37 cellular contexts compared by ENCODE assay signal in genomic region chr18:53509886-53510285, GRCh38.
"Had no signal": no experiment of that assay in that cellular context is flagged by ENCODE, and none has a peak within 500 bp of the region (broad histone marks: within the 10 kb centered on the region; RNA-seq: fewer than 3 reads in every experiment).

No MANE protein-coding gene starts in this region.

- DNase-seq: activated B cell treated with CpG ODN at 0.5 μM for 24 hours; activated CD4-positive, alpha-beta memory T cell treated with anti-CD3 and anti-CD28 coated beads for 36 hours; activated CD4-positive, alpha-beta T cell treated with anti-CD3 and anti-CD28 coated beads for 4 hours; activated CD4-positive, alpha-beta T cell treated with anti-CD3 and anti-CD28 coated beads, Interleukin-2, amount 50 U/mL, for 1 hour; activated CD4-positive, CD25-positive, alpha-beta regulatory T cell treated with anti-CD3 and anti-CD28 coated beads, Interleukin-2, amount 50 U/mL, for 72 hours; activated CD8-positive, alpha-beta memory T cell treated with anti-CD3 and anti-CD28 coated beads, Interleukin-2, amount 50 U/mL, for 4 hours; activated gamma-delta T cell treated with Interleukin-2 at 50 U/mL for 16 hours; activated naive CD4-positive, alpha-beta T cell treated with anti-CD3 and anti-CD28 coated beads for 36 hours; activated T-cell treated with anti-CD3 and anti-CD28 coated beads for 4 hours; activated T-cell treated with anti-CD3 and anti-CD28 coated beads, Interleukin-2, amount 50 U/mL, for 4 hours; adrenal gland; body of pancreas; caudate nucleus; cerebellar nuclear complex; Kasumi-1; MG63; NCI-H1048; NCI-H146; NCI-H187; NCI-H2029 treated with DMSO at 0.1 percent for 48 hours; NCI-H2107; NCI-H2171; NCI-H2227 treated with DMSO at 0.1 percent for 48 hours; NCI-H446; NCI-H524 treated with DMSO at 0.1 percent for 48 hours; NK-92 treated with Interleukin-12 subunit alpha and Interleukin-12 subunit beta, amount 100 ng/mL, for 24 hours; PC-3; Peyer's patch; RPMI8226; SIG-M5; T-cell; T-helper 17 cell had no signal

- H3K4me1 ChIP-seq: adrenal gland, body of pancreas, breast epithelium, Peyer's patch had no signal

- H3K27ac ChIP-seq: adrenal gland, body of pancreas, breast epithelium, Peyer's patch, VCaP had no signal

- ATAC-seq: activated naive CD4-positive, alpha-beta T cell treated with anti-CD3 and anti-CD28 coated beads, Interleukin-2, amount 50 U/mL, for 72 hours; activated T-cell treated with anti-CD3 and anti-CD28 coated beads, Interleukin-2, amount 50 U/mL, for 4 hours; body of pancreas; PC-3; SK-N-SH treated with all-trans-retinoic acid at 6 μM for 48 hours; T-cell; T-helper 17 cell had no signal

- H3K4me3 ChIP-seq: adrenal gland, body of pancreas, breast epithelium, MG63, Peyer's patch had no signal

- H3K27me3 ChIP-seq: adrenal gland, body of pancreas, breast epithelium, MG63, Peyer's patch had no signal

- H3K9me3 ChIP-seq: adrenal gland, body of pancreas, breast epithelium, MG63, Peyer's patch had no signal

- FAIRE-seq: astrocyte had no signal

- H3K36me3 ChIP-seq: adrenal gland, breast epithelium, MG63, Peyer's patch had no signal
